ENCODE assay signal across 23 cellular contexts in the genomic region with DNA sequence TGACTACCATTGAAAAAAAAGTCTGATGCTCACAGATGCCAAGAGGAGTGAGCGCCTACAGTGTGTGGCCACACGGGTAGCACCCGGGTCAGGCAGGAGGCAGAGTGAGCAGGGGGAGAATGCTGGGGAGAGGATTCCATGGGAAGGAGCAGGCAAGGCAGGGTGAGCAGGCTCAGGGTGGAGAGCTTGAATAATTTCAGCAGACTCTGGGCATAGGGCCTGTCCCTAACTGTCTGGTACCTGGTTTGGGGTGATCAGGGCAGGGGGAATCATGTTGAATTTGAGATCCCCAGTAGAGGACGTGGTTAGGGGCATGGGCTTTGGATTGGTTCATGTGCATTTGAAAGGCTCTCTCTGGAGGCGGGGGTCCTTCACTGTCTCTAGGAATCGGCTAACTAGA. TPM values are rescaled to one million over a fixed set of nuclear protein-coding genes. Genes with fewer than 3 reads are reported as not detected.
"Had no signal": no experiment of that assay in that cellular context is flagged by ENCODE, and none has a peak within 500 bp of the region (broad histone marks: within the 10 kb centered on the region; RNA-seq: fewer than 3 reads in every experiment).

No MANE protein-coding gene starts in this region.

- H3K27ac ChIP-seq: colonic mucosa, hepatocyte, neutrophil, parathyroid adenoma, sigmoid colon, suprapubic skin, vagina had no signal

- H3K36me3 ChIP-seq: colonic mucosa, neutrophil, sigmoid colon, suprapubic skin, vagina had no signal

- H3K4me3 Mint-ChIP-seq: dendritic cell treated with granulocyte-macrophage colony-stimulating factor and Interleukin-4, amounts not matched to agents 40 ng/mL and 50 ng/mL, for 4 days; naive thymus-derived CD8-positive, alpha-beta T cell; nephron progenitor cell; stimulated activated naive B cell treated with anti-CD40 and anti-IgM and Interleukin-4, amounts not matched to agents 10 μg/mL and 1 μg/mL and 100 μg/mL, for 72 hours; stimulated activated naive CD8-positive, alpha-beta T cell treated with anti-CD3 and anti-CD28 coated beads, Interleukin-15, amount 100 ng/mL, for 72 hours had no signal

- H3K27ac Mint-ChIP-seq: dendritic cell treated with granulocyte-macrophage colony-stimulating factor and Interleukin-4, amounts not matched to agents 40 ng/mL and 50 ng/mL, for 4 days; naive thymus-derived CD8-positive, alpha-beta T cell; nephron progenitor cell; progenitor cell of endocrine pancreas; stimulated activated naive B cell treated with anti-CD40 and anti-IgM and Interleukin-4, amounts not matched to agents 10 μg/mL and 1 μg/mL and 100 μg/mL, for 72 hours; stimulated activated naive CD8-positive, alpha-beta T cell treated with anti-CD3 and anti-CD28 coated beads, Interleukin-15, amount 100 ng/mL, for 72 hours had no signal

- H3K4me1 Mint-ChIP-seq: naive thymus-derived CD8-positive, alpha-beta T cell; stimulated activated naive B cell treated with anti-CD40 and anti-IgM and Interleukin-4, amounts not matched to agents 10 μg/mL and 1 μg/mL and 100 μg/mL, for 72 hours; stimulated activated naive CD8-positive, alpha-beta T cell treated with anti-CD3 and anti-CD28 coated beads, Interleukin-15, amount 100 ng/mL, for 72 hours had no signal

- H3K9me3 ChIP-seq: colonic mucosa, neutrophil, sigmoid colon, suprapubic skin, vagina had no signal

- H3K4me3 ChIP-seq: colonic mucosa, hepatocyte, sigmoid colon, suprapubic skin, vagina had no signal

- H3K27me3 ChIP-seq: colonic mucosa, hepatocyte, sigmoid colon, suprapubic skin, vagina had no signal

- ATAC-seq: naive thymus-derived CD8-positive, alpha-beta T cell; stimulated activated naive B cell treated with anti-CD40 and anti-IgM and Interleukin-4, amounts not matched to agents 10 μg/mL and 1 μg/mL and 100 μg/mL, for 72 hours; stimulated activated naive CD8-positive, alpha-beta T cell treated with anti-CD3 and anti-CD28 coated beads, Interleukin-15, amount 100 ng/mL, for 72 hours had no signal

- DNase-seq: central memory CD4-positive, alpha-beta T cell; colonic mucosa; effector memory CD4-positive, alpha-beta T cell; erythroblast; head of caudate nucleus; kidney; mesenchymal stem cell; midbrain; naive thymus-derived CD8-positive, alpha-beta T cell; nephron progenitor cell; sigmoid colon; stimulated activated CD4-positive, alpha-beta T cell treated with anti-CD3 and anti-CD28 coated beads, Interleukin-2, amount 100 ng/mL, for 24 hours; stimulated activated CD4-positive, alpha-beta T cell treated with anti-CD3 and anti-CD28 coated beads, Interleukin-4, amount 100 ng/mL, for 4 hours; stimulated activated naive B cell treated with anti-CD40 and anti-IgM and Interleukin-4, amounts not matched to agents 10 μg/mL and 1 μg/mL and 100 μg/mL, for 72 hours; stimulated activated naive CD8-positive, alpha-beta T cell treated with anti-CD3 and anti-CD28 coated beads, Interleukin-15, amount 100 ng/mL, for 72 hours; trophoblast cell had no signal

- H3K36me3 Mint-ChIP-seq: stimulated activated naive B cell treated with anti-CD40 and anti-IgM and Interleukin-4, amounts not matched to agents 10 μg/mL and 1 μg/mL and 100 μg/mL, for 72 hours had no signal

- H3K9me3 Mint-ChIP-seq: dendritic cell treated with granulocyte-macrophage colony-stimulating factor and Interleukin-4, amounts not matched to agents 40 ng/mL and 50 ng/mL, for 4 days had no signal

- H3K4me1 ChIP-seq: colonic mucosa, parathyroid adenoma had no signal

RNA-seq across cellular contexts. Expression of gene TLR3, which starts 51.2 kb away (rescaled TPM):
- total RNA-seq: progenitor cell of endocrine pancreas had no signal
